Comparison of ENCODE assay signal across 1 cellular context in the genomic region with DNA sequence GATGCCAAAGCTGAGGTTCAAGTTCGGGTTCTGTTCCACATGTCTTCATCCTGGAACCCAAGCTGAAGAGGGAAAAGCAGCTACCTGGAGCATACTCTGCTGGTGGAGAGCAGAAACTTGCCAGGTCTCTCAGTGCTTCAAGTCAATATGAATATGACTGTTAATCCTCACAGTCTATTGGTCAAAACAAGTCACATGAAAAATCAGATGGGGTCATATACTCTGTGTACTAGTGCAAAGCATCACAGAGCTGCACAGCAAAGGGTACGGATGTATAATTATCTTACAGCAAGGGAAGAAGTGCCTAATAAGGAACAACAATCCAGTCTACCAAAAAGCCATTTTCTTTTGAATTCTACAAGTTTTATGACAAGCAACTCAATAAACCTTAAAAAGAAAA.
TF ChIP-seq lines count a peak whose summit lies in the region.

No MANE protein-coding gene starts in this region.

TF ChIP-seq in K562, 482 proteins besides CTCF, POLR2A, EP300 and RAD21:
- no peak for TF ChIP-seq DDX20 (tag; IDR thresholded peaks at IDR 0.05; ENCODE audit: low read depth)
- TF ChIP-seq, protein P1, sequence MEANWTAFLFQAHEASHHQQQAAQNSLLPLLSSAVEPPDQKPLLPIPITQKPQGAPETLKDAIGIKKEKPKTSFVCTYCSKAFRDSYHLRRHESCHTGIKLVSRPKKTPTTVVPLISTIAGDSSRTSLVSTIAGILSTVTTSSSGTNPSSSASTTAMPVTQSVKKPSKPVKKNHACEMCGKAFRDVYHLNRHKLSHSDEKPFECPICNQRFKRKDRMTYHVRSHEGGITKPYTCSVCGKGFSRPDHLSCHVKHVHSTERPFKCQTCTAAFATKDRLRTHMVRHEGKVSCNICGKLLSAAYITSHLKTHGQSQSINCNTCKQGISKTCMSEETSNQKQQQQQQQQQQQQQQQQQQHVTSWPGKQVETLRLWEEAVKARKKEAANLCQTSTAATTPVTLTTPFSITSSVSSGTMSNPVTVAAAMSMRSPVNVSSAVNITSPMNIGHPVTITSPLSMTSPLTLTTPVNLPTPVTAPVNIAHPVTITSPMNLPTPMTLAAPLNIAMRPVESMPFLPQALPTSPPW (CRISPR knock-in tag; IDR thresholded peaks at IDR 0.05) = no peak
- no peak for TF ChIP-seq SMAD4 (CRISPR knock-in tag; conservative IDR thresholded peaks at IDR 0.05)
- no peak for TF ChIP-seq STAG1 (CRISPR knock-in tag; IDR thresholded peaks at IDR 0.05; ENCODE audit: borderline replicate concordance)
- TF ChIP-seq TCF7L2 (IDR thresholded peaks at IDR 0.05; ENCODE audit: low read depth, low read length) = no peak
- TF ChIP-seq, protein P2, sequence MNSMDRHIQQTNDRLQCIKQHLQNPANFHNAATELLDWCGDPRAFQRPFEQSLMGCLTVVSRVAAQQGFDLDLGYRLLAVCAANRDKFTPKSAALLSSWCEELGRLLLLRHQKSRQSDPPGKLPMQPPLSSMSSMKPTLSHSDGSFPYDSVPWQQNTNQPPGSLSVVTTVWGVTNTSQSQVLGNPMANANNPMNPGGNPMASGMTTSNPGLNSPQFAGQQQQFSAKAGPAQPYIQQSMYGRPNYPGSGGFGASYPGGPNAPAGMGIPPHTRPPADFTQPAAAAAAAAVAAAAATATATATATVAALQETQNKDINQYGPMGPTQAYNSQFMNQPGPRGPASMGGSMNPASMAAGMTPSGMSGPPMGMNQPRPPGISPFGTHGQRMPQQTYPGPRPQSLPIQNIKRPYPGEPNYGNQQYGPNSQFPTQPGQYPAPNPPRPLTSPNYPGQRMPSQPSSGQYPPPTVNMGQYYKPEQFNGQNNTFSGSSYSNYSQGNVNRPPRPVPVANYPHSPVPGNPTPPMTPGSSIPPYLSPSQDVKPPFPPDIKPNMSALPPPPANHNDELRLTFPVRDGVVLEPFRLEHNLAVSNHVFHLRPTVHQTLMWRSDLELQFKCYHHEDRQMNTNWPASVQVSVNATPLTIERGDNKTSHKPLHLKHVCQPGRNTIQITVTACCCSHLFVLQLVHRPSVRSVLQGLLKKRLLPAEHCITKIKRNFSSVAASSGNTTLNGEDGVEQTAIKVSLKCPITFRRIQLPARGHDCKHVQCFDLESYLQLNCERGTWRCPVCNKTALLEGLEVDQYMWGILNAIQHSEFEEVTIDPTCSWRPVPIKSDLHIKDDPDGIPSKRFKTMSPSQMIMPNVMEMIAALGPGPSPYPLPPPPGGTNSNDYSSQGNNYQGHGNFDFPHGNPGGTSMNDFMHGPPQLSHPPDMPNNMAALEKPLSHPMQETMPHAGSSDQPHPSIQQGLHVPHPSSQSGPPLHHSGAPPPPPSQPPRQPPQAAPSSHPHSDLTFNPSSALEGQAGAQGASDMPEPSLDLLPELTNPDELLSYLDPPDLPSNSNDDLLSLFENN (IDR thresholded peaks at IDR 0.05; ENCODE audit: low read depth in 2 of 2, low read length in 2 of 2) = no peak
- no peak for TF ChIP-seq POLR2AphosphoS5 (IDR thresholded peaks at IDR 0.05; ENCODE audit: control insufficient read depth, insufficient read depth, low read depth, low read length)
- TF ChIP-seq ZKSCAN3 (CRISPR knock-in tag; IDR thresholded peaks at IDR 0.05) = no peak
- no peak for TF ChIP-seq HDAC2 (IDR thresholded peaks at IDR 0.05)
- no peak for TF ChIP-seq SMAD1 (IDR thresholded peaks at IDR 0.05; ENCODE audit: low read depth, low read length, partially characterized antibody)
- TF ChIP-seq, protein P3, sequence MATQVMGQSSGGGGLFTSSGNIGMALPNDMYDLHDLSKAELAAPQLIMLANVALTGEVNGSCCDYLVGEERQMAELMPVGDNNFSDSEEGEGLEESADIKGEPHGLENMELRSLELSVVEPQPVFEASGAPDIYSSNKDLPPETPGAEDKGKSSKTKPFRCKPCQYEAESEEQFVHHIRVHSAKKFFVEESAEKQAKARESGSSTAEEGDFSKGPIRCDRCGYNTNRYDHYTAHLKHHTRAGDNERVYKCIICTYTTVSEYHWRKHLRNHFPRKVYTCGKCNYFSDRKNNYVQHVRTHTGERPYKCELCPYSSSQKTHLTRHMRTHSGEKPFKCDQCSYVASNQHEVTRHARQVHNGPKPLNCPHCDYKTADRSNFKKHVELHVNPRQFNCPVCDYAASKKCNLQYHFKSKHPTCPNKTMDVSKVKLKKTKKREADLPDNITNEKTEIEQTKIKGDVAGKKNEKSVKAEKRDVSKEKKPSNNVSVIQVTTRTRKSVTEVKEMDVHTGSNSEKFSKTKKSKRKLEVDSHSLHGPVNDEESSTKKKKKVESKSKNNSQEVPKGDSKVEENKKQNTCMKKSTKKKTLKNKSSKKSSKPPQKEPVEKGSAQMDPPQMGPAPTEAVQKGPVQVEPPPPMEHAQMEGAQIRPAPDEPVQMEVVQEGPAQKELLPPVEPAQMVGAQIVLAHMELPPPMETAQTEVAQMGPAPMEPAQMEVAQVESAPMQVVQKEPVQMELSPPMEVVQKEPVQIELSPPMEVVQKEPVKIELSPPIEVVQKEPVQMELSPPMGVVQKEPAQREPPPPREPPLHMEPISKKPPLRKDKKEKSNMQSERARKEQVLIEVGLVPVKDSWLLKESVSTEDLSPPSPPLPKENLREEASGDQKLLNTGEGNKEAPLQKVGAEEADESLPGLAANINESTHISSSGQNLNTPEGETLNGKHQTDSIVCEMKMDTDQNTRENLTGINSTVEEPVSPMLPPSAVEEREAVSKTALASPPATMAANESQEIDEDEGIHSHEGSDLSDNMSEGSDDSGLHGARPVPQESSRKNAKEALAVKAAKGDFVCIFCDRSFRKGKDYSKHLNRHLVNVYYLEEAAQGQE (CRISPR knock-in tag; IDR thresholded peaks at IDR 0.05; ENCODE audit: low read depth) = no peak
- no peak for TF ChIP-seq ZNF561 (CRISPR knock-in tag; conservative IDR thresholded peaks at IDR 0.05)
- TF ChIP-seq TGIF2 (CRISPR knock-in tag; IDR thresholded peaks at IDR 0.05) = no peak
